ENCODE assay signal across 17 cellular contexts in genomic region chr6:136863752-136864151, GRCh38. TPM values are rescaled to one million over a fixed set of nuclear protein-coding genes. Genes with fewer than 3 reads are reported as not detected.
DNase-seq lines count a peak whose midpoint lies in the region; ATAC-seq and TF ChIP-seq lines count a peak whose summit lies in the region.
"Had no signal": no experiment of that assay in that cellular context is flagged by ENCODE, and none has a peak within 500 bp of the region (broad histone marks: within the 10 kb centered on the region; RNA-seq: fewer than 3 reads in every experiment).

No MANE protein-coding gene starts in this region.

- H3K36me3 ChIP-seq in SK-N-SH (replicated peaks in 1 of 2; ENCODE audit: control insufficient read depth in 1 of 2, insufficient read depth in 2 of 2, low read length in 1 of 2) (no peaks in the 10 kb centered on the region), HCT116 (ENCODE audit: control insufficient read depth in 1 of 2, insufficient read depth in 2 of 2, low read length in 2 of 2) (no peaks in the 10 kb centered on the region), PC-3 (ENCODE audit: low read depth, low read length) (no peaks in the 10 kb centered on the region)

- H3F3A ChIP-seq in SK-N-SH (replicated peaks; ENCODE audit: insufficient read depth) (no peaks in the 10 kb centered on the region), PC-3 (ENCODE audit: low read length, unreplicated experiment) (no peaks in the 10 kb centered on the region)

- CTCF ChIA-PET in SK-N-SH (lab: Yijun Ruan, JAX) (interaction anchor here (0.6 to 1.6 kb wide), 4 partner anchors 18 to 252 kb away, joined by 3 to 7 read pairs (median 3); no protein-coding TSS in a partner anchor), HCT116 (lab: Charles Lee) (interaction anchor here (1.2 kb wide), 1 partner anchor 213 kb away, joined by 3 read pairs; no protein-coding TSS in a partner anchor), PC-3 (lab: Charles Lee) (interaction anchor here (0.6 kb wide), 1 partner anchor 1112 kb away, joined by 3 read pairs; no protein-coding TSS in a partner anchor)

- H2AFZ ChIP-seq in SK-N-SH (ENCODE audit: low read depth) (no peak overlapping the region), HCT116 (ENCODE audit: low read depth, low read length, poor library complexity, severe bottlenecking) (no peak overlapping the region), PC-3 (ENCODE audit: low read length) (no peak overlapping the region)

- POLR2A ChIA-PET in SK-N-SH (lab: Yijun Ruan, JAX), result interaction anchor here (0.6 kb wide), 1 partner anchor 107 kb away, joined by 3 read pairs; no protein-coding TSS in a partner anchor
- POLR2A ChIA-PET in HCT116 (lab: Charles Lee), result no interaction called here
- POLR2A ChIA-PET in PC-3 (lab: Charles Lee; ENCODE audit: unreplicated experiment), result no interaction called here

- no peak for TF ChIP-seq CTCF in SK-N-SH (IDR thresholded peaks at IDR 0.05)
- 0 out of 6 replicates have a peak, but pooled peaks of 2 of the 3 experiments have one; percentile 5 to 10 for TF ChIP-seq CTCF in HCT116 (IDR thresholded peaks at IDR 0.05 in 2 of 3, conservative IDR thresholded peaks at IDR 0.05 in 1 of 3; ENCODE audit: borderline replicate concordance in 1 of 3, insufficient read depth in 1 of 3, low read depth in 2 of 3, low read length in 2 of 3)
- TF ChIP-seq CTCF in PC-3 (conservative IDR thresholded peaks at IDR 0.05; ENCODE audit: low read depth, low read length), result peak; percentile 27; the same call in 1 of the 2 replicates
- TF ChIP-seq CTCF in retinal pigment epithelial cell (conservative IDR thresholded peaks at IDR 0.05; ENCODE audit: low read depth, low read length), result peak; percentile 30

- 86% methylated on average over 5 of the region's 5 CpGs for WGBS in SK-N-SH (ENCODE audit: low lambda C conversion rate)

- H3K9me2 ChIP-seq in SK-N-SH, result no peaks in the 10 kb centered on the region
- no peaks in the 10 kb centered on the region for H3K9me2 ChIP-seq in HCT116 (ENCODE audit: insufficient read depth)
- no peaks in the 10 kb centered on the region for H3K9me2 ChIP-seq in PC-3 (replicated peaks; ENCODE audit: low read length)

- intact Hi-C loops in HCT116 (cut with micrococcal nuclease) (no loop called here), PC-3 (cut with micrococcal nuclease) (no loop called here)

- no peak for TF ChIP-seq POLR2A in HCT116 (IDR thresholded peaks at IDR 0.05; ENCODE audit: borderline replicate concordance, extremely low read depth, insufficient read depth, insufficient read length)

- H3K4me3 ChIP-seq in SK-N-SH (ENCODE audit: low read depth in 2 of 2, low read length in 1 of 2), result no peak overlapping the region
- H3K4me3 ChIP-seq in HCT116 (replicated peaks in 1 of 2; ENCODE audit: low read depth in 1 of 2, low read length in 2 of 2), result no peak overlapping the region
- no peak overlapping the region for H3K4me3 ChIP-seq in PC-3 (ENCODE audit: low read length)
- H3K4me3 ChIP-seq in retinal pigment epithelial cell (ENCODE audit: low read length), result no peak overlapping the region
- H3K4me3 ChIP-seq: GM12878 had no signal

- TF ChIP-seq EP300 in SK-N-SH (IDR thresholded peaks at IDR 0.05; ENCODE audit: borderline replicate concordance in 1 of 2, low read depth in 1 of 2, low read length in 1 of 2), result no peak

- H3K79me2 ChIP-seq in SK-N-SH (ENCODE audit: insufficient read depth) (no peaks in the 10 kb centered on the region), HCT116 (ENCODE audit: insufficient read depth, low read length) (no peaks in the 10 kb centered on the region), PC-3 (ENCODE audit: low read length) (no peaks in the 10 kb centered on the region)

- H3K4me2 ChIP-seq in SK-N-SH, result no peak overlapping the region
- H3K4me2 ChIP-seq in HCT116 (ENCODE audit: low read length), result no peak overlapping the region
- H3K4me2 ChIP-seq in PC-3 (ENCODE audit: low read length), result no peak overlapping the region

- ATAC-seq in SK-N-SH treated with all-trans-retinoic acid at 6 μM for 48 hours (no peak), HCT116 (no peak), PC-3 (no peak), HG02973 (IDR thresholded peaks at IDR 0.05; ENCODE audit: unreplicated experiment) (no peak)
- ATAC-seq: GM12878 had no signal

- BruUV-seq in HCT116 (replicated peaks; lab: Mats Ljungman, UMichigan), result no TSS peak
- BruUV-seq in PC-3 (replicated peaks; lab: Mats Ljungman, UMichigan), result no TSS peak

- H3K9ac ChIP-seq in SK-N-SH (no peak overlapping the region), HCT116 (ENCODE audit: low read length) (no peak overlapping the region), PC-3 (ENCODE audit: low read length) (no peak overlapping the region)

- RAD21 ChIA-PET in HCT116 (lab: Charles Lee; ENCODE audit: low non-redundant PET in 1 of 2, low total read pairs in 2 of 2, uncharacterized antibody in 2 of 2, unreplicated experiment in 2 of 2), result no interaction called here

- H3K27ac ChIP-seq in SK-N-SH (ENCODE audit: low read depth in 2 of 2, low read length in 1 of 2) (no peak overlapping the region), HCT116 (ENCODE audit: low read depth, low read length) (no peak overlapping the region), PC-3 (ENCODE audit: low read length) (no peak overlapping the region)
- H3K27ac ChIP-seq: C4-2B had no signal

- DNase-seq in SK-N-SH (no peak), HCT116 (ENCODE audit: low read depth, low spot score) (no peak), PC-3 (no peak), retinal pigment epithelial cell (ENCODE audit: low read depth) (no peak), foreskin melanocyte (no peak), DMS153 treated with DMSO at 0.1 percent for 48 hours (lab: John Stamatoyannopoulos, UW; ENCODE audit: unreplicated experiment) (no peak)
- DNase-seq: ACHN; Caco-2; CD4-positive, alpha-beta T cell; DND-41; EL had no signal

- H4K20me1 ChIP-seq in SK-N-SH (ENCODE audit: insufficient read depth), result no peaks in the 10 kb centered on the region
- no peaks in the 10 kb centered on the region for H4K20me1 ChIP-seq in HCT116 (ENCODE audit: insufficient read depth)
- H4K20me1 ChIP-seq in PC-3 (ENCODE audit: low read length), result no peaks in the 10 kb centered on the region

- H3K4me1 ChIP-seq in SK-N-SH (ENCODE audit: control insufficient read depth in 1 of 2, insufficient read depth in 2 of 2, low read depth in 1 of 2, low read length in 1 of 2), result peaks cover 4 to 15% of the 10 kb centered on the region in 2 experiments; a peak in 3 of 4 replicates
- H3K4me1 ChIP-seq in HCT116 (ENCODE audit: control insufficient read depth in 1 of 2, insufficient read depth in 2 of 2, low read length in 2 of 2), result no peaks in the 10 kb centered on the region
- H3K4me1 ChIP-seq in PC-3 (ENCODE audit: insufficient read depth, low read length), result no peaks in the 10 kb centered on the region
- H3K4me1 ChIP-seq: Caco-2 had no signal

- H3K9me3 ChIP-seq in SK-N-SH, result no peaks in the 10 kb centered on the region
- H3K9me3 ChIP-seq in HCT116 (ENCODE audit: control insufficient read depth in 1 of 2, insufficient read depth in 1 of 2, low read depth in 1 of 2, low read length in 2 of 2), result no peaks in the 10 kb centered on the region
- H3K9me3 ChIP-seq in PC-3 (ENCODE audit: low read length), result no peaks in the 10 kb centered on the region
- H3K9me3 ChIP-seq: Caco-2 had no signal

- TF ChIP-seq RAD21 in SK-N-SH (IDR thresholded peaks at IDR 0.05; ENCODE audit: low read length), result peak; percentile 53
- 0 out of 2 replicates have a peak, but pooled peaks have one; percentile 23 for TF ChIP-seq RAD21 in HCT116 (IDR thresholded peaks at IDR 0.05; ENCODE audit: low read depth)

- no peaks in the 10 kb centered on the region for H3K27me3 ChIP-seq in SK-N-SH (ENCODE audit: insufficient read depth)
- no peaks in the 10 kb centered on the region for H3K27me3 ChIP-seq in HCT116 (ENCODE audit: insufficient read depth, low read length)
- H3K27me3 ChIP-seq in PC-3 (ENCODE audit: low read length), result no peaks in the 10 kb centered on the region

TF ChIP-seq in SK-N-SH, 30 proteins besides CTCF, POLR2A, EP300 and RAD21 (continues in another document):
- TF ChIP-seq USF1 (IDR thresholded peaks at IDR 0.05; ENCODE audit: borderline replicate concordance, low read depth) (no peak), JUND (IDR thresholded peaks at IDR 0.05) (no peak)

TF ChIP-seq in SK-N-SH treated with all-trans-retinoic acid at 6 μM for 48 hours, 23 proteins besides CTCF, POLR2A, EP300 and RAD21 (continues in another document):
- TF ChIP-seq CREB5 (CRISPR knock-in tag; IDR thresholded peaks at IDR 0.05; ENCODE audit: low read depth) (no peak), ZNF565 (CRISPR knock-in tag; conservative IDR thresholded peaks at IDR 0.05; ENCODE audit: low read depth) (no peak)

TF ChIP-seq in HCT116, 20 proteins besides CTCF, POLR2A, EP300 and RAD21 (continues in another document):
- TF ChIP-seq SRF (IDR thresholded peaks at IDR 0.05; ENCODE audit: low read depth) (no peak), ZNF274 (IDR thresholded peaks at IDR 0.05; ENCODE audit: low read depth, low read length) (no peak), ZFX (IDR thresholded peaks at IDR 0.05) (no peak), CEBPB (IDR thresholded peaks at IDR 0.05; ENCODE audit: low read depth) (no peak), EGR1 (IDR thresholded peaks at IDR 0.05; ENCODE audit: low read depth) (no peak), EZH2phosphoT487 (IDR thresholded peaks at IDR 0.05; ENCODE audit: borderline replicate concordance) (no peak), EZH2 (IDR thresholded peaks at IDR 0.05) (no peak)

RNA-seq across cellular contexts. Expression of gene PEX7, which starts 41.4 kb away (rescaled TPM):
- polyA plus RNA-seq in SK-N-SH (2012; rRNA removed), result 10.8 and 13.1 TPM in 2 replicates
- 14.9 and 15.5 TPM in 2 replicates for polyA plus RNA-seq in SK-N-SH (2012; cell fraction: cytosol; rRNA removed)
- 4.2 and 5.7 TPM in 2 replicates for polyA plus RNA-seq in SK-N-SH (2012; cell fraction: nucleus; rRNA removed)
- total RNA-seq in HCT116 (2021; ENCODE audit: unreplicated experiment) (8.1 TPM), PC-3 (2014; rRNA removed) (6.6 and 9.9 TPM in 2 replicates)
- 7.7 and 8.8 TPM in 2 replicates for polyA plus RNA-seq in HCT116 (2012)

RNA-seq across cellular contexts. Expression of gene SLC35D3, which starts 58.3 kb away (rescaled TPM):
- polyA plus RNA-seq in SK-N-SH (2012; rRNA removed), result 0.05 and 0.16 TPM in 2 replicates
- 0.19 and 0.34 TPM in 2 replicates for polyA plus RNA-seq in SK-N-SH (2012; cell fraction: cytosol; rRNA removed)
- 0.09 and 0.11 TPM in 2 replicates for polyA plus RNA-seq in SK-N-SH (2012; cell fraction: nucleus; rRNA removed)
- total RNA-seq in HCT116 (2021; ENCODE audit: unreplicated experiment) (not detected), PC-3 (2014; rRNA removed) (not detected in 2 replicates)
- polyA plus RNA-seq in HCT116 (2012), result not detected in 2 replicates
- total RNA-seq: CD4-positive, alpha-beta T cell; G401; GM12878 had no signal
- polyA plus RNA-seq: BJ, GM12878 had no signal
